8 cellular contexts compared by ENCODE assay signal in genomic region chr6:11537229-11538048, GRCh38. TPM values are rescaled to one million over a fixed set of nuclear protein-coding genes. Genes with fewer than 3 reads are reported as not detected.
DNase-seq lines count a peak whose midpoint lies in the region; ATAC-seq, FAIRE-seq and TF ChIP-seq lines count a peak whose summit lies in the region.

A gene with protein sequence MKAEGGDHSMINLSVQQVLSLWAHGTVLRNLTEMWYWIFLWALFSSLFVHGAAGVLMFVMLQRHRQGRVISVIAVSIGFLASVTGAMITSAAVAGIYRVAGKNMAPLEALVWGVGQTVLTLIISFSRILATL (plus strand): TSS chr6:11537749. CDS start chr6:11538278, 529 bp downstream.

- DNase-seq in NCI-H526 (lab: John Stamatoyannopoulos, UW) (peak; percentile 92 to 98), coronary artery (ENCODE audit: low spot score) (peak; percentile 91), HepG2 (ENCODE audit: low spot score) (peak; percentile 91)
- DNase-seq in activated CD4-positive, alpha-beta T cell treated with anti-CD3 and anti-CD28 coated beads, Interleukin-2, amount 10 ng/mL, durations not matched to agents 7 days and 5 days = peak; percentile 93
- DNase-seq in stimulated activated CD4-positive, alpha-beta T cell treated with anti-CD3 and anti-CD28 coated beads, Interleukin-2, amount 100 ng/mL, for 48 hours = peak; percentile 88 to 93

- H3K27ac Mint-ChIP-seq in activated CD4-positive, alpha-beta T cell treated with anti-CD3 and anti-CD28 coated beads, Interleukin-2, amount 10 ng/mL, durations not matched to agents 7 days and 5 days = peak within 1 kb of the TSS; percentile 68

- TF ChIP-seq CTCF in C4-2B (conservative IDR thresholded peaks at IDR 0.05) (no peak), coronary artery (IDR thresholded peaks at IDR 0.05) (no peak), HepG2 (CRISPR knock-in tag; IDR thresholded peaks at IDR 0.05) (no peak)

- no peaks in the 10 kb centered on the region for H3K9me3 ChIP-seq in HepG2 (ENCODE audit: low read length)

- under 1% methylated on average over 32 of the region's 110 CpGs for WGBS in HepG2 (ENCODE audit: low lambda C conversion rate)

- H3K4me3 Mint-ChIP-seq in activated CD4-positive, alpha-beta T cell treated with anti-CD3 and anti-CD28 coated beads, Interleukin-2, amount 10 ng/mL, durations not matched to agents 7 days and 5 days = peak within 1 kb of the TSS; percentile 77

- TF ChIP-seq EP300 in HepG2 (IDR thresholded peaks at IDR 0.05; ENCODE audit: low read depth in 2 of 2, low read length in 2 of 2) (no peak; a peak in 1 of 4 replicates), HepG2 (CRISPR knock-in tag; IDR thresholded peaks at IDR 0.05; ENCODE audit: borderline replicate concordance) (no peak)

- POLR2A ChIA-PET in activated CD4-positive, alpha-beta T cell treated with anti-CD3 and anti-CD28 coated beads, Interleukin-2, amount 10 ng/mL, durations not matched to agents 7 days and 5 days (lab: Charles Lee) = no interaction called here
- POLR2A ChIA-PET in HepG2 (lab: Yijun Ruan, JAX) = no interaction called here

- peak; percentile 35; the same call in 1 of the 2 replicates for TF ChIP-seq RAD21 in HepG2 (CRISPR knock-in tag; IDR thresholded peaks at IDR 0.05)

- no peaks in the 10 kb centered on the region for H4K20me1 ChIP-seq in HepG2 (ENCODE audit: insufficient read depth, low read length)

- intact Hi-C loops in HepG2 (cut with micrococcal nuclease; ENCODE audit: unreplicated experiment) = loop anchor here (2.0 to 10.0 kb wide), 2 partner anchors 445 to 477 kb away; partner anchors contain the start of genes HIVEP1 and SMIM13

- peak; percentile 38 to 71 for TF ChIP-seq POLR2A in HepG2 (IDR thresholded peaks at IDR 0.05; ENCODE audit: insufficient read depth in 1 of 2, low read depth in 2 of 2, low read length in 2 of 2)

- H3K27me3 ChIP-seq in HepG2 (ENCODE audit: control insufficient read depth in 1 of 2, insufficient read depth in 2 of 2, low read length in 2 of 2) = no peaks in the 10 kb centered on the region

- H3K79me2 ChIP-seq in HepG2 (ENCODE audit: insufficient read depth, low read length) = peaks cover 13% of the 10 kb centered on the region

- H3K27ac ChIP-seq in C4-2B (peak within 1 kb of the TSS; percentile 54), coronary artery (peak within 1 kb of the TSS; percentile 46 to 82), HepG2 (ENCODE audit: extremely low read length, insufficient read depth, low read length) (peak within 1 kb of the TSS; percentile 71)

- peak within 1 kb of the TSS; percentile 96 for H3K4me2 ChIP-seq in HepG2 (ENCODE audit: low read depth, low read length)

- BruUV-seq in HepG2 (replicated peaks; lab: Mats Ljungman, UMichigan) = no TSS peak

- peak within 1 kb of the TSS; percentile 94 for H3K4me3 ChIP-seq in coronary artery
- peak within 1 kb of the TSS; percentile 74 to 94 (median 94) for H3K4me3 ChIP-seq in HepG2 (replicated peaks in 1 of 3; ENCODE audit: insufficient read depth in 1 of 3, low read depth in 2 of 3, low read length in 3 of 3)

- in situ Hi-C loops in HepG2 (cut with HindIII; ENCODE audit: extremely low pct_ligation_motif_present, low pct_unique_long_range_greater_than_20kb) = no loop called here

- H3K4me1 ChIP-seq in HepG2 (ENCODE audit: insufficient read depth, low read length) = peaks cover 37% of the 10 kb centered on the region

- H3K27me3 Mint-ChIP-seq in activated CD4-positive, alpha-beta T cell treated with anti-CD3 and anti-CD28 coated beads, Interleukin-2, amount 10 ng/mL, durations not matched to agents 7 days and 5 days = peaks cover 35% of the 10 kb centered on the region

- ATAC-seq in GM19372 (IDR thresholded peaks at IDR 0.05; ENCODE audit: low read depth, unreplicated experiment) (peak; percentile 96), HG03520 (IDR thresholded peaks at IDR 0.05; ENCODE audit: unreplicated experiment) (peak; percentile 96), HepG2 (peak; percentile 97)

- H3K9ac ChIP-seq in HepG2 (ENCODE audit: insufficient read depth, low read depth, low read length) = peak within 1 kb of the TSS; percentile 84

- CTCF ChIA-PET in activated CD4-positive, alpha-beta T cell treated with anti-CD3 and anti-CD28 coated beads, Interleukin-2, amount 10 ng/mL, durations not matched to agents 7 days and 5 days (lab: Charles Lee) = interaction anchor here (0.6 kb wide), 1 partner anchor 41 kb away, joined by 3 read pairs; no protein-coding TSS in a partner anchor
- CTCF ChIA-PET in HepG2 (lab: Yijun Ruan, JAX; ENCODE audit: low intra/inter-chr PET ratio, low total read pairs) = no interaction called here

- H3K4me1 Mint-ChIP-seq in activated CD4-positive, alpha-beta T cell treated with anti-CD3 and anti-CD28 coated beads, Interleukin-2, amount 10 ng/mL, durations not matched to agents 7 days and 5 days = peaks cover 14% of the 10 kb centered on the region

- no peaks in the 10 kb centered on the region for H3K36me3 ChIP-seq in HepG2 (replicated peaks in 1 of 2; ENCODE audit: control insufficient read depth in 1 of 2, insufficient read depth in 2 of 2, low read length in 2 of 2)

- FAIRE-seq in HepG2 (lab: Jason Lieb, UNC) = peak; percentile 60

- no peaks in the 10 kb centered on the region for H3K36me3 Mint-ChIP-seq in activated CD4-positive, alpha-beta T cell treated with anti-CD3 and anti-CD28 coated beads, Interleukin-2, amount 10 ng/mL, durations not matched to agents 7 days and 5 days (ENCODE audit: low read depth)

- no peaks in the 10 kb centered on the region for H3K9me3 Mint-ChIP-seq in activated CD4-positive, alpha-beta T cell treated with anti-CD3 and anti-CD28 coated beads, Interleukin-2, amount 10 ng/mL, durations not matched to agents 7 days and 5 days

- H2AFZ ChIP-seq in HepG2 (ENCODE audit: low read length) = peak within 1 kb of the TSS; percentile 35

TF ChIP-seq in HepG2, 621 proteins besides CTCF, POLR2A, EP300 and RAD21 (continues in another document):
- no peak for TF ChIP-seq HCFC1 (IDR thresholded peaks at IDR 0.05; ENCODE audit: low read depth, low read length)
- no peak for TF ChIP-seq RARG (CRISPR knock-in tag; IDR thresholded peaks at IDR 0.05; ENCODE audit: low read depth)
- TF ChIP-seq FOSL1 (CRISPR knock-in tag; IDR thresholded peaks at IDR 0.05; ENCODE audit: borderline replicate concordance) = no peak
- TF ChIP-seq SRSF1 (optimal IDR thresholded peaks at IDR 0.05; ENCODE audit: low read depth, low read length) = no peak
- no peak; the same call in 1 of the 2 replicates for TF ChIP-seq ATF5 (CRISPR knock-in tag; IDR thresholded peaks at IDR 0.05; ENCODE audit: low read depth)
- TF ChIP-seq NPAS2 (CRISPR knock-in tag; IDR thresholded peaks at IDR 0.05; ENCODE audit: borderline replicate concordance) = no peak
- no peak for TF ChIP-seq ZNF83 (CRISPR knock-in tag; IDR thresholded peaks at IDR 0.05; ENCODE audit: borderline replicate concordance)
- peak; percentile 46; the same call in 1 of the 2 replicates for TF ChIP-seq KMT2A (CRISPR knock-in tag; IDR thresholded peaks at IDR 0.05)
- TF ChIP-seq ZNF883 (CRISPR knock-in tag; IDR thresholded peaks at IDR 0.05; ENCODE audit: not compliant biosample characterization) = no peak
- TF ChIP-seq NFE2L2 (IDR thresholded peaks at IDR 0.05; ENCODE audit: low read length) = no peak
- no peak; the same call in 1 of the 2 replicates for TF ChIP-seq FLYWCH1 (CRISPR knock-in tag; IDR thresholded peaks at IDR 0.05)
- TF ChIP-seq ZMYM2 (CRISPR knock-in tag; IDR thresholded peaks at IDR 0.05) = peak; percentile 77; the same call in 1 of the 2 replicates
- peak; percentile 82; the same call in 1 of the 2 replicates for TF ChIP-seq KDM3A (CRISPR knock-in tag; IDR thresholded peaks at IDR 0.05; ENCODE audit: low read depth)

RNA-seq across cellular contexts. Expression of the gene that starts here (rescaled TPM):
- under 1 TPM; 0.81 to 0.82 TPM for total RNA-seq in activated CD4-positive, alpha-beta T cell treated with anti-CD3 and anti-CD28 coated beads, Interleukin-2, amount 10 ng/mL, durations not matched to agents 7 days and 5 days
- total RNA-seq in HepG2 (2016; rRNA removed; fragmentation: Illumina TruSeq; extraction: Trizol) = 9.4 and 14.3 TPM in 2 replicates
- 1.4 and 1.6 TPM in 2 replicates for total RNA-seq in HepG2 (2016; cell fraction: cytosol; rRNA removed; fragmentation: Illumina TruSeq; extraction: Trizol; ENCODE audit: low read depth)
- 9.0 and 13.6 TPM in 2 replicates for total RNA-seq in HepG2 (2016; cell fraction: insoluble cytoplasmic fraction; rRNA removed; fragmentation: Illumina TruSeq; extraction: Trizol)
- 7.9 and 8.7 TPM in 2 replicates for total RNA-seq in HepG2 (2016; cell fraction: membrane; rRNA removed; fragmentation: Illumina TruSeq; extraction: Trizol)
- total RNA-seq in HepG2 (2016; cell fraction: nucleus; rRNA removed; fragmentation: Illumina TruSeq; extraction: Trizol) = 9.9 and 10.4 TPM in 2 replicates
- 3.3 and 3.6 TPM in 2 replicates for polyA plus RNA-seq in HepG2 (2011; rRNA removed)
- 1.2 and 2.6 TPM in 2 replicates for polyA plus RNA-seq in HepG2 (2011; cell fraction: cytosol; rRNA removed)
- 1.1 and 2.2 TPM in 2 replicates for polyA plus RNA-seq in HepG2 (2011; cell fraction: nucleus; rRNA removed)
- 7.5 and 8.3 TPM in 2 replicates for polyA plus RNA-seq in HepG2 (2012)
- polyA plus RNA-seq in HepG2 (2016; cell fraction: cytosol; fragmentation: Illumina TruSeq; extraction: Trizol; ENCODE audit: low read depth) = 1.3 and 1.4 TPM in 2 replicates
- 10.8 and 11.9 TPM in 2 replicates for polyA plus RNA-seq in HepG2 (2016; cell fraction: insoluble cytoplasmic fraction; fragmentation: Illumina TruSeq; extraction: Trizol; ENCODE audit: low read depth)
- polyA plus RNA-seq in HepG2 (2016; cell fraction: membrane; fragmentation: Illumina TruSeq; extraction: Trizol; ENCODE audit: low read depth) = 4.8 and 5.2 TPM in 2 replicates
- 9.8 and 9.9 TPM in 2 replicates for polyA plus RNA-seq in HepG2 (2016; cell fraction: nucleus; fragmentation: Illumina TruSeq; extraction: Trizol; ENCODE audit: insufficient read depth, low read depth)
- 2.0 and 5.2 TPM in 2 replicates for polyA minus RNA-seq in HepG2 (2011; rRNA and poly(A)+ RNA removed; ENCODE audit: low replicate concordance)
- 7.0 and 10.9 TPM in 2 replicates for polyA minus RNA-seq in HepG2 (2011; cell fraction: cytosol; rRNA and poly(A)+ RNA removed)
- 9.0 and 12.9 TPM in 2 replicates for polyA minus RNA-seq in HepG2 (2011; cell fraction: nucleus; rRNA and poly(A)+ RNA removed)

Comparison
In these comparisons a context has a peak if more than half of its experiments do, and no peak if none do; other contexts are left out.
1. Peak in every context shown above with its lines: DNase-seq, ATAC-seq, H3K4me3 ChIP-seq and H3K27ac ChIP-seq.
2. Peak in DNase-seq in activated CD4-positive, alpha-beta T cell treated with anti-CD3 and anti-CD28 coated beads, Interleukin-2, amount 10 ng/mL, durations not matched to agents 7 days and 5 days; RNA of the gene not detected or under 1 TPM.